8 cellular contexts compared by ENCODE assay signal in the genomic region with DNA sequence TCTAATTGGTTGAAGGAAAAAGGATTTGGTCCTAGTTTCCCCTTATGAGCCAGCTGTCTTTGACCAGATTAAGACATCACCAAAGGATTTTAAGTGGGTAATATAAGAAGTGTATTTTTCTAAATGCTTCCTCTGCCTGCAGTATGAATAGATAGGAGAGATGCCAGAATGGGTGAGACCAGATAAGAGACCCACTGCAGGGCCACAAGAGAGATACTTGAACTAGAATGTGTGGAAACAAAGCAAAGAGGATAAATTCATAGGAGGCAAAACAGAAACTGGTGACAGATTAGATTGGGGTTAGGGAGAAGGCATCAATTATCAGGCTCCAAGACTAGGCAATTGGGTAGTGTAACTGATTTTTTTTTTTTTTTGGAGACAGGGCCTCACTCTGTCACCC. TPM values are rescaled to one million over a fixed set of nuclear protein-coding genes. Genes with fewer than 3 reads are reported as not detected.
DNase-seq lines count a peak whose midpoint lies in the region; ATAC-seq and TF ChIP-seq lines count a peak whose summit lies in the region.

No MANE protein-coding gene starts in this region.

- H3K4me3 Mint-ChIP-seq in activated naive CD4-positive, alpha-beta T cell treated with anti-CD3 and anti-CD28 coated beads, Interleukin-2, amount 10 ng/mL, durations not matched to agents 7 days and 5 days, result peak overlapping the region; percentile 83
- peak overlapping the region; percentile 99 for H3K4me3 Mint-ChIP-seq in T-helper 17 cell

- no peak overlapping the region for H2BK12ac ChIP-seq in neuronal stem cell (ENCODE audit: low read length)

- TF ChIP-seq CTCF in gastroesophageal sphincter (IDR thresholded peaks at IDR 0.05) (no peak), suprapubic skin (IDR thresholded peaks at IDR 0.05) (no peak)

- H2BK5ac ChIP-seq in neuronal stem cell (ENCODE audit: low read length), result no peak overlapping the region

- no peak overlapping the region for H3K23ac ChIP-seq in neuronal stem cell (ENCODE audit: low read depth, low read length, poor library complexity)

- H3K9me3 ChIP-seq in T-helper 17 cell (ENCODE audit: control insufficient read depth, low read length, poor library complexity, severe bottlenecking) (no peaks in the 10 kb centered on the region), gastroesophageal sphincter (no peaks in the 10 kb centered on the region), suprapubic skin (no peaks in the 10 kb centered on the region), neuronal stem cell (replicated peaks in 1 of 2; ENCODE audit: control insufficient read depth in 2 of 2, insufficient read depth in 1 of 2, low read depth in 1 of 2, low read length in 2 of 2) (no peaks in the 10 kb centered on the region)

- peaks cover 0 to 37% (median 17%) of the 10 kb centered on the region in 3 donors for H3K4me1 ChIP-seq in gastroesophageal sphincter
- peaks cover 22% of the 10 kb centered on the region for H3K4me1 ChIP-seq in suprapubic skin
- H3K4me1 ChIP-seq in neuronal stem cell (ENCODE audit: control insufficient read depth in 2 of 2, insufficient read depth in 1 of 2, low read depth in 1 of 2, low read length in 2 of 2), result peaks cover 2 to 6% of the 10 kb centered on the region in 2 donors

- H3K27ac ChIP-seq in gastroesophageal sphincter, result peak overlapping the region in 3 of 4 donors; percentile 91 to 96 (median 92)
- H3K27ac ChIP-seq in suprapubic skin, result no peak overlapping the region
- H3K27ac ChIP-seq in neuronal stem cell (replicated peaks; ENCODE audit: low read length), result no peak overlapping the region

- no peak overlapping the region for H4K8ac ChIP-seq in neuronal stem cell (ENCODE audit: low read depth, low read length)

- H3K27me3 ChIP-seq in gastroesophageal sphincter (no peaks in the 10 kb centered on the region), suprapubic skin (no peaks in the 10 kb centered on the region), neuronal stem cell (ENCODE audit: control insufficient read depth in 3 of 3, insufficient read depth in 3 of 3, low read depth in 1 of 3, low read length in 3 of 3) (no peaks in the 10 kb centered on the region)

- DNase-seq in activated naive CD4-positive, alpha-beta T cell treated with anti-CD3 and anti-CD28 coated beads, Interleukin-2, amount 10 ng/mL, durations not matched to agents 7 days and 5 days, result no peak
- no peak for DNase-seq in activated naive CD4-positive, alpha-beta T cell treated with Interleukin-2 at 50 U/mL for 16 hours
- no peak for DNase-seq in T-helper 17 cell
- DNase-seq in suprapubic skin (ENCODE audit: low spot score in 2 of 2), result no peak
- DNase-seq in neuronal stem cell (ENCODE audit: low spot score), result no peak
- no peak for DNase-seq in cerebellar nuclear complex (lab: John Stamatoyannopoulos, UW)

- H3K4me3 ChIP-seq in gastroesophageal sphincter (peak overlapping the region in 1 of 2 donors; percentile 68), suprapubic skin (peak overlapping the region; percentile 67), neuronal stem cell (ENCODE audit: low read length in 2 of 2) (peak overlapping the region in 1 of 2 donors; percentile 72)

- no peaks in the 10 kb centered on the region for H3K27me3 Mint-ChIP-seq in activated naive CD4-positive, alpha-beta T cell treated with anti-CD3 and anti-CD28 coated beads, Interleukin-2, amount 10 ng/mL, durations not matched to agents 7 days and 5 days
- H3K27me3 Mint-ChIP-seq in T-helper 17 cell, result no peaks in the 10 kb centered on the region

- no peak overlapping the region for H3K4ac ChIP-seq in neuronal stem cell (ENCODE audit: low read length)

- no peak overlapping the region for H3K9ac ChIP-seq in neuronal stem cell (ENCODE audit: low read depth, low read length, poor library complexity)

- H2AK5ac ChIP-seq in neuronal stem cell (ENCODE audit: low read depth, low read length), result no peak overlapping the region

- H3K18ac ChIP-seq in neuronal stem cell (ENCODE audit: low read length), result no peak overlapping the region

- H3K27ac Mint-ChIP-seq in activated naive CD4-positive, alpha-beta T cell treated with anti-CD3 and anti-CD28 coated beads, Interleukin-2, amount 10 ng/mL, durations not matched to agents 7 days and 5 days, result peak overlapping the region; percentile 88
- peak overlapping the region; percentile 98 for H3K27ac Mint-ChIP-seq in T-helper 17 cell

- TF ChIP-seq EP300 in gastroesophageal sphincter (IDR thresholded peaks at IDR 0.05), result no peak
- no peak for TF ChIP-seq EP300 in suprapubic skin (IDR thresholded peaks at IDR 0.05)

- no peak for TF ChIP-seq POLR2A in gastroesophageal sphincter (IDR thresholded peaks at IDR 0.05)
- no peak for TF ChIP-seq POLR2A in suprapubic skin (IDR thresholded peaks at IDR 0.05)

- H3K9me3 Mint-ChIP-seq in activated naive CD4-positive, alpha-beta T cell treated with anti-CD3 and anti-CD28 coated beads, Interleukin-2, amount 10 ng/mL, durations not matched to agents 7 days and 5 days, result no peaks in the 10 kb centered on the region

- peaks cover 0 to 21% of the 10 kb centered on the region in 2 donors for H3K36me3 ChIP-seq in gastroesophageal sphincter
- H3K36me3 ChIP-seq in suprapubic skin, result peaks cover 26% of the 10 kb centered on the region
- H3K36me3 ChIP-seq in neuronal stem cell (replicated peaks in 1 of 2; ENCODE audit: control insufficient read depth in 2 of 2, insufficient read depth in 2 of 2, low read length in 2 of 2), result peaks cover 0 to 30% of the 10 kb centered on the region in 2 donors

- no peak overlapping the region for H2AFZ ChIP-seq in neuronal stem cell (ENCODE audit: low read length)

- H3K4me2 ChIP-seq in neuronal stem cell (ENCODE audit: insufficient read depth, low read length, poor library complexity, severe bottlenecking), result no peak overlapping the region

- no peak overlapping the region for H2BK15ac ChIP-seq in neuronal stem cell (ENCODE audit: low read length)

- peaks cover 29% of the 10 kb centered on the region for H3K4me1 Mint-ChIP-seq in activated naive CD4-positive, alpha-beta T cell treated with anti-CD3 and anti-CD28 coated beads, Interleukin-2, amount 10 ng/mL, durations not matched to agents 7 days and 5 days
- H3K4me1 Mint-ChIP-seq in T-helper 17 cell, result peaks cover 33% of the 10 kb centered on the region

- no peak overlapping the region for H4K91ac ChIP-seq in neuronal stem cell (ENCODE audit: low read depth, low read length, poor library complexity)

- H3K36me3 Mint-ChIP-seq in activated naive CD4-positive, alpha-beta T cell treated with anti-CD3 and anti-CD28 coated beads, Interleukin-2, amount 10 ng/mL, durations not matched to agents 7 days and 5 days, result peaks cover 20% of the 10 kb centered on the region
- H3K36me3 Mint-ChIP-seq in T-helper 17 cell (ENCODE audit: low read depth), result peaks cover 6% of the 10 kb centered on the region

- no peak overlapping the region for H2BK120ac ChIP-seq in neuronal stem cell (ENCODE audit: low read depth, low read length)

- CTCF ChIA-PET in activated naive CD4-positive, alpha-beta T cell treated with anti-CD3 and anti-CD28 coated beads, Interleukin-2, amount 10 ng/mL, durations not matched to agents 7 days and 5 days (lab: Charles Lee), result no interaction called here

- H3K14ac ChIP-seq in neuronal stem cell (ENCODE audit: low read length), result no peak overlapping the region

- peaks cover 2% of the 10 kb centered on the region for H3K79me1 ChIP-seq in neuronal stem cell (ENCODE audit: low read depth, low read length)

- ATAC-seq in T-helper 17 cell (no peak), gastroesophageal sphincter (no peak), GM18909 (IDR thresholded peaks at IDR 0.05; ENCODE audit: poor library complexity, unreplicated experiment) (no peak)

RNA-seq across cellular contexts. Expression of gene HDHD2, which starts 1.2 kb away (rescaled TPM):
- total RNA-seq in T-helper 17 cell (10 to 100 TPM; 16.6 to 23.5 TPM), gastroesophageal sphincter (10 to 100 TPM; 18.9 to 29.3 (median 25.9) TPM), suprapubic skin (10 to 100 TPM; 14.2 to 34.3 (median 21.5) TPM)
- polyA plus RNA-seq in neuronal stem cell (2013, experiment 1 of 2), result 47.9 TPM
- polyA plus RNA-seq in neuronal stem cell (2013, experiment 2 of 2), result 51.4 TPM

RNA-seq across cellular contexts. Expression of gene IER3IP1, which starts 24.7 kb away (rescaled TPM):
- total RNA-seq in T-helper 17 cell, result 1 to 10 TPM; 4.9 to 5.0 TPM
- 10 to 100 TPM in 3 of 4 donors, 1 to 10 TPM in 1; 7.1 to 13.8 (median 10.5) TPM for total RNA-seq in gastroesophageal sphincter
- 10 to 100 TPM in 3 of 4 donors, 1 to 10 TPM in 1; 7.9 to 14.3 (median 11.2) TPM for total RNA-seq in suprapubic skin
- 15.7 TPM for polyA plus RNA-seq in neuronal stem cell (2013, experiment 1 of 2)
- 16.5 TPM for polyA plus RNA-seq in neuronal stem cell (2013, experiment 2 of 2)

Comparison
In these comparisons a context has a peak if more than half of its experiments do, and no peak if none do; other contexts are left out.
1. H3K27ac ChIP-seq: peak in gastroesophageal sphincter (3 of 4); none in suprapubic skin (single experiment) and neuronal stem cell (single experiment).